Comparison of ENCODE assay signal across 8 cellular contexts in the genomic region with DNA sequence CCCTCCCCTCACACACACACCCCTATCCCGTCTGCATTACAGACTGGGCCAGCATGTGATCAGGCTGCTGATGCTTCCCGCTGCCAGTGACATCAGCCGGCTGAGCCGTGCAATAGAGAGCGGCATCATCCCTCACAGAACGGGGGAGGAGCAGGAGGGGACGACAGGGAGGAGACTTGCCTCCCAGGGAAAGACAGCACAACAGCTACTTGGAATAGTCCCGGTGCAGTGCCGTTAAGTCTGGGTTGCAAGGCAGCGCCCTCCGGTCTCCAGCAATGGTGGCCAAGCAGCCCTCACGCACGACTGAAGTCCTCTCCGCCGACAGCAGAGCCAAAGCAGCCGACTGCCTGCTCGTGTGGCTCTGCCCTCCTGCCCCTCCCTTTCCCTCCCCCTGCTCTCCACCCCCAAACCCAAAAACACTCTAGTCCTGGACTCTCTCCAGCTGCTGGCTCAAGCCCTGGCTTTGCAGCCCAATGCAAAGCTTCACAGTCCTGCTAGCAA. TPM values are rescaled to one million over a fixed set of nuclear protein-coding genes. Genes with fewer than 3 reads are reported as not detected.
DNase-seq lines count a peak whose midpoint lies in the region; ATAC-seq and TF ChIP-seq lines count a peak whose summit lies in the region.

No MANE protein-coding gene starts in this region.

- H3K79me2 ChIP-seq in hepatocyte: no peaks in the 10 kb centered on the region

- CTCF ChIA-PET in activated CD8-positive, alpha-beta T cell treated with anti-CD3 and anti-CD28 coated beads for 36 hours (lab: Charles Lee): interaction anchor here (1.1 kb wide), 1 partner anchor 24 kb away, joined by 3 read pairs; no protein-coding TSS in a partner anchor
- CTCF ChIA-PET in activated CD8-positive, alpha-beta T cell treated with anti-CD3 and anti-CD28 coated beads, Interleukin-2, amount 10 ng/mL, durations not matched to agents 7 days and 5 days (lab: Charles Lee): interaction anchor here (1.5 kb wide), 1 partner anchor 429 kb away, joined by 4 read pairs; no protein-coding TSS in a partner anchor

- no peak overlapping the region for H3K9ac ChIP-seq in rectal smooth muscle tissue (ENCODE audit: low read length)

- H4K20me1 ChIP-seq in hepatocyte (ENCODE audit: insufficient read depth, poor library complexity, severe bottlenecking): no peaks in the 10 kb centered on the region

- H3K27ac ChIP-seq in angular gyrus (ENCODE audit: low read depth, low read length) (peak overlapping the region; percentile 93), hepatocyte (peak overlapping the region; percentile 60), rectal smooth muscle tissue (ENCODE audit: low read depth, low read length) (peak overlapping the region; percentile 68)

- H3K9me3 Mint-ChIP-seq in activated CD8-positive, alpha-beta T cell treated with anti-CD3 and anti-CD28 coated beads for 36 hours: no peaks in the 10 kb centered on the region
- no peaks in the 10 kb centered on the region for H3K9me3 Mint-ChIP-seq in activated CD8-positive, alpha-beta T cell treated with anti-CD3 and anti-CD28 coated beads, Interleukin-2, amount 10 ng/mL, durations not matched to agents 7 days and 5 days (ENCODE audit: insufficient read depth)

- H3K4me2 ChIP-seq in hepatocyte: peak overlapping the region; percentile 75

- no peak overlapping the region for H3K4me3 Mint-ChIP-seq in activated CD8-positive, alpha-beta T cell treated with anti-CD3 and anti-CD28 coated beads for 36 hours
- no peak overlapping the region for H3K4me3 Mint-ChIP-seq in activated CD8-positive, alpha-beta T cell treated with anti-CD3 and anti-CD28 coated beads, Interleukin-2, amount 10 ng/mL, durations not matched to agents 7 days and 5 days

- DNase-seq in activated CD8-positive, alpha-beta T cell treated with anti-CD3 and anti-CD28 coated beads for 36 hours: peak; percentile 3
- no peak for DNase-seq in activated CD8-positive, alpha-beta T cell treated with anti-CD3 and anti-CD28 coated beads, Interleukin-2, amount 10 ng/mL, durations not matched to agents 7 days and 5 days
- DNase-seq in hepatocyte (ENCODE audit: low spot score) (peak; percentile 75), HuH-7 (ENCODE audit: low spot score) (no peak), RPMI8226 (no peak)

- 6% methylated on average over 15 of the region's 17 CpGs for WGBS in hepatocyte (ENCODE audit: low lambda C conversion rate, missing lambda C conversion rate)

- ATAC-seq in activated CD8-positive, alpha-beta T cell treated with anti-CD3 and anti-CD28 coated beads for 36 hours: peak; percentile 37
- ATAC-seq in activated CD8-positive, alpha-beta T cell treated with anti-CD3 and anti-CD28 coated beads, Interleukin-2, amount 10 ng/mL, durations not matched to agents 7 days and 5 days: no peak
- no peak for ATAC-seq in HG03039 (IDR thresholded peaks at IDR 0.05; ENCODE audit: unreplicated experiment)

- H3K27me3 Mint-ChIP-seq in activated CD8-positive, alpha-beta T cell treated with anti-CD3 and anti-CD28 coated beads for 36 hours: peaks cover 17% of the 10 kb centered on the region
- peaks cover 19% of the 10 kb centered on the region for H3K27me3 Mint-ChIP-seq in activated CD8-positive, alpha-beta T cell treated with anti-CD3 and anti-CD28 coated beads, Interleukin-2, amount 10 ng/mL, durations not matched to agents 7 days and 5 days (ENCODE audit: low read depth)

- TF ChIP-seq CTCF in activated CD8-positive, alpha-beta T cell treated with anti-CD3 and anti-CD28 coated beads for 36 hours (IDR thresholded peaks at IDR 0.05): no peak
- TF ChIP-seq CTCF in hepatocyte (IDR thresholded peaks at IDR 0.05; ENCODE audit: poor library complexity): no peak

- intact Hi-C loops in activated CD8-positive, alpha-beta T cell treated with anti-CD3 and anti-CD28 coated beads for 36 hours (cut with micrococcal nuclease): no loop called here

- H3K9me2 ChIP-seq in hepatocyte (replicated peaks; ENCODE audit: insufficient read depth): no peaks in the 10 kb centered on the region

- peaks cover 15% of the 10 kb centered on the region for H3K27me3 ChIP-seq in hepatocyte
- H3K27me3 ChIP-seq in rectal smooth muscle tissue (ENCODE audit: control insufficient read depth, insufficient read depth, low read length): no peaks in the 10 kb centered on the region

- POLR2A ChIA-PET in activated CD8-positive, alpha-beta T cell treated with anti-CD3 and anti-CD28 coated beads for 36 hours (lab: Charles Lee): no interaction called here
- POLR2A ChIA-PET in activated CD8-positive, alpha-beta T cell treated with anti-CD3 and anti-CD28 coated beads, Interleukin-2, amount 10 ng/mL, durations not matched to agents 7 days and 5 days (lab: Charles Lee): no interaction called here

- H3K36me3 Mint-ChIP-seq in activated CD8-positive, alpha-beta T cell treated with anti-CD3 and anti-CD28 coated beads for 36 hours (ENCODE audit: low read depth): no peaks in the 10 kb centered on the region
- no peaks in the 10 kb centered on the region for H3K36me3 Mint-ChIP-seq in activated CD8-positive, alpha-beta T cell treated with anti-CD3 and anti-CD28 coated beads, Interleukin-2, amount 10 ng/mL, durations not matched to agents 7 days and 5 days (ENCODE audit: low read depth)

- H3K4me3 ChIP-seq in hepatocyte (no peak overlapping the region), rectal smooth muscle tissue (ENCODE audit: low read length) (peak overlapping the region; percentile 76)

- no peaks in the 10 kb centered on the region for H3K4me1 ChIP-seq in hepatocyte (ENCODE audit: insufficient read depth)
- H3K4me1 ChIP-seq in rectal smooth muscle tissue (ENCODE audit: control insufficient read depth, insufficient read depth, low read length): peaks cover 11% of the 10 kb centered on the region

- no peak overlapping the region for H3K27ac Mint-ChIP-seq in activated CD8-positive, alpha-beta T cell treated with anti-CD3 and anti-CD28 coated beads for 36 hours
- H3K27ac Mint-ChIP-seq in activated CD8-positive, alpha-beta T cell treated with anti-CD3 and anti-CD28 coated beads, Interleukin-2, amount 10 ng/mL, durations not matched to agents 7 days and 5 days: no peak overlapping the region

- no peaks in the 10 kb centered on the region for H3K9me3 ChIP-seq in hepatocyte (ENCODE audit: low read depth)

- H3K36me3 ChIP-seq in hepatocyte (replicated peaks; ENCODE audit: insufficient read depth, low read depth): no peaks in the 10 kb centered on the region
- no peaks in the 10 kb centered on the region for H3K36me3 ChIP-seq in rectal smooth muscle tissue (ENCODE audit: control insufficient read depth, insufficient read depth, low read length)

- no peaks in the 10 kb centered on the region for H3K4me1 Mint-ChIP-seq in activated CD8-positive, alpha-beta T cell treated with anti-CD3 and anti-CD28 coated beads for 36 hours (ENCODE audit: low read depth)
- no peaks in the 10 kb centered on the region for H3K4me1 Mint-ChIP-seq in activated CD8-positive, alpha-beta T cell treated with anti-CD3 and anti-CD28 coated beads, Interleukin-2, amount 10 ng/mL, durations not matched to agents 7 days and 5 days (ENCODE audit: low read depth)

- peak overlapping the region; percentile 58 for H2AFZ ChIP-seq in hepatocyte

RNA-seq across cellular contexts. Expression of gene RPS17, which starts 31.5 kb away (rescaled TPM):
- 1,000 to 10,000 TPM; 3,057 to 3,069 TPM for total RNA-seq in activated CD8-positive, alpha-beta T cell treated with anti-CD3 and anti-CD28 coated beads for 36 hours
- 1,000 to 10,000 TPM; 1,755 to 1,800 TPM for total RNA-seq in activated CD8-positive, alpha-beta T cell treated with anti-CD3 and anti-CD28 coated beads, Interleukin-2, amount 10 ng/mL, durations not matched to agents 7 days and 5 days
- total RNA-seq in hepatocyte: 2,046 and 2,748 TPM in 2 replicates
- 453 and 501 TPM in 2 replicates for polyA plus RNA-seq in hepatocyte

Comparison
In these comparisons a context has a peak if more than half of its experiments do, and no peak if none do; other contexts are left out.
1. DNase-seq: peak in activated CD8-positive, alpha-beta T cell treated with anti-CD3 and anti-CD28 coated beads for 36 hours (single experiment) and hepatocyte (single experiment); none in activated CD8-positive, alpha-beta T cell treated with anti-CD3 and anti-CD28 coated beads, Interleukin-2, amount 10 ng/mL, durations not matched to agents 7 days and 5 days (single experiment), HuH-7 (single experiment) and RPMI8226 (single experiment).
2. Peak in every context shown above with its lines, with median percentiles within 50 percentile points of each other: H3K27ac ChIP-seq.